ENCODE assay signal across 13 cellular contexts in genomic region chr5:54643679-54644078, GRCh38.
DNase-seq lines count a peak whose midpoint lies in the region; ATAC-seq and TF ChIP-seq lines count a peak whose summit lies in the region.
"Had no signal": no experiment of that assay in that cellular context is flagged by ENCODE, and none has a peak within 500 bp of the region (broad histone marks: within the 10 kb centered on the region; RNA-seq: fewer than 3 reads in every experiment).

No MANE protein-coding gene starts in this region.

- DNase-seq in A172 (ENCODE audit: low spot score) (peak; percentile 82), GM04503 (ENCODE audit: low read depth) (peak; percentile 84), fibroblast of villous mesenchyme (ENCODE audit: low read depth) (peak; percentile 57), NOMO-1 treated with DMSO at 0.1 percent for 48 hours (lab: John Stamatoyannopoulos, UW; ENCODE audit: unreplicated experiment) (no peak), midbrain (lab: John Stamatoyannopoulos, UW) (no peak), OCI-M1 (lab: John Stamatoyannopoulos, UW) (no peak)
- DNase-seq: CD4-positive, CD25-positive, alpha-beta regulatory T cell; hippocampal formation; NCI-H1930 had no signal

- ATAC-seq in SK-N-SH treated with all-trans-retinoic acid at 6 μM for 48 hours: peak; percentile 83
- ATAC-seq in HG02610 (IDR thresholded peaks at IDR 0.05; ENCODE audit: unreplicated experiment): no peak

- no peak overlapping the region for H3K4me3 ChIP-seq in fibroblast of villous mesenchyme (ENCODE audit: low read depth, low read length)
- H3K4me3 ChIP-seq: coronary artery, smooth muscle cell had no signal

- no peak for TF ChIP-seq CTCF in fibroblast of villous mesenchyme (IDR thresholded peaks at IDR 0.05; ENCODE audit: insufficient read depth, low read depth, low read length)

TF ChIP-seq in SK-N-SH treated with all-trans-retinoic acid at 6 μM for 48 hours, 23 proteins besides CTCF, POLR2A, EP300 and RAD21:
- peak; percentile 74 for TF ChIP-seq ISL1 (CRISPR knock-in tag; IDR thresholded peaks at IDR 0.05)
- TF ChIP-seq SNAI2 (CRISPR knock-in tag; IDR thresholded peaks at IDR 0.05): no peak

Comparison
In these comparisons a context has a peak if more than half of its experiments do, and no peak if none do; other contexts are left out.
1. DNase-seq: peak in A172 (single experiment), GM04503 (single experiment) and fibroblast of villous mesenchyme (single experiment); none in NOMO-1 treated with DMSO at 0.1 percent for 48 hours (single experiment), midbrain (single experiment) and OCI-M1 (single experiment).